In the genomic region with DNA sequence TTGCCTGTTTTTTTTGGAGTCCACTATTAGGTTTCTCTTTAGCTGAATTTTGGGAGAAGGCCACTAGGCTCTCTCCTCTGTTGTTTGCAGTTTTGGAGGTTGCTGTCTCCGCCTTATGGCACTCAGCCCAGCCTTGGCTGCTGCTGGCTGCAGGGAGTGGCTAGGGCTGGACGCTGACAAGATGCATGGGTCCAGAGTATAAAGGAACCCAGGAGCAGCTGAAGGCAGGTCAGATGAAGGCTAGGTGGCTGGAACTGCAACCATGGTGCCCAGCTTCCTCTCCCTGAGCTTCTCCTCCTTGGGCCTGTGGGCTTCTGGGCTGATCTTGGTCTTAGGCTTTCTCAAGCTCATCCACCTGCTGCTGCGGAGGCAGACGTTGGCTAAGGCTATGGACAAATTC, we compare ENCODE assay signal across 16 cellular contexts. TPM values are rescaled to one million over a fixed set of nuclear protein-coding genes. Genes with fewer than 3 reads are reported as not detected.
DNase-seq lines count a peak whose midpoint lies in the region; ATAC-seq, FAIRE-seq and TF ChIP-seq lines count a peak whose summit lies in the region.
"Had no signal": no experiment of that assay in that cellular context is flagged by ENCODE, and none has a peak within 500 bp of the region (broad histone marks: within the 10 kb centered on the region; RNA-seq: fewer than 3 reads in every experiment).

A gene (plus strand): TSS at position 227 of the 400 bp plus-strand sequence. CDS start 36 bp downstream, at position 263.

- FAIRE-seq in H54 (lab: Jason Lieb, UNC), result no peak

- no peak within 1 kb of the TSS for H3K4ac ChIP-seq in mesendoderm (ENCODE audit: low read depth, low read length)

- no peak within 1 kb of the TSS for H3K56ac ChIP-seq in mesendoderm (ENCODE audit: low read length)

- peaks cover 0 to 7% (median 0%) of the 10 kb centered on the region in 4 donors for H3K4me1 ChIP-seq in tibial nerve
- no peaks in the 10 kb centered on the region for H3K4me1 ChIP-seq in mesendoderm (ENCODE audit: control insufficient read depth, low read depth, low read length)
- H3K4me1 ChIP-seq: foreskin keratinocyte had no signal

- no peaks in the 10 kb centered on the region for H3K36me3 ChIP-seq in tibial nerve
- H3K36me3 ChIP-seq in mesendoderm (ENCODE audit: control insufficient read depth, insufficient read depth, low read length), result no peaks in the 10 kb centered on the region

- H3K27ac ChIP-seq in tibial nerve (peak within 1 kb of the TSS; percentile 65 to 94 (median 84)), mesendoderm (ENCODE audit: low read depth, low read length) (no peak within 1 kb of the TSS)
- H3K27ac ChIP-seq: foreskin keratinocyte had no signal

- H3K27me3 ChIP-seq in tibial nerve, result no peaks in the 10 kb centered on the region
- no peaks in the 10 kb centered on the region for H3K27me3 ChIP-seq in mesendoderm (ENCODE audit: insufficient read depth, low read length, poor library complexity)

- DNase-seq in NCI-H2196 treated with DMSO at 0.1 percent for 48 hours (lab: John Stamatoyannopoulos, UW; ENCODE audit: unreplicated experiment), result peak; percentile 25
- DNase-seq in fibroblast of the aortic adventitia (ENCODE audit: low read depth), result peak; percentile 25
- DNase-seq in mucosa of gallbladder (ENCODE audit: low spot score), result peak; percentile 79
- peak; percentile 87 to 88 for DNase-seq in tibial nerve (ENCODE audit: low spot score in 2 of 2)
- DNase-seq in hepatic stellate cell (ENCODE audit: low spot score), result no peak
- DNase-seq in mesendoderm, result no peak
- DNase-seq in H54 (ENCODE audit: insufficient read length, low spot score), result no peak
- DNase-seq: activated B cell treated with CpG ODN at 0.5 μM for 24 hours; activated effector memory CD4-positive, alpha-beta T cell treated with Interleukin-2 at 50 U/mL for 16 hours; COR-L47; foreskin keratinocyte; NCI-H1930; stimulated activated naive CD8-positive, alpha-beta T cell treated with anti-CD3 and anti-CD28 coated beads, Interleukin-15, amount 100 ng/mL, for 72 hours had no signal

- H3K4me3 ChIP-seq in fibroblast of the aortic adventitia (ENCODE audit: low read depth, low read length) (no peak within 1 kb of the TSS), tibial nerve (peak within 1 kb of the TSS; percentile 33 to 56 (median 46)), mesendoderm (ENCODE audit: low read length) (no peak within 1 kb of the TSS)

- H4K8ac ChIP-seq in mesendoderm (ENCODE audit: low read depth, low read length), result no peak within 1 kb of the TSS

- peak in 1 of 2 donors; percentile 96 for TF ChIP-seq EP300 in tibial nerve (IDR thresholded peaks at IDR 0.05)

- no peaks in the 10 kb centered on the region for H3K79me1 ChIP-seq in mesendoderm (ENCODE audit: low read length)

- H3K4me2 ChIP-seq in mesendoderm (ENCODE audit: low read length), result no peak within 1 kb of the TSS

- no peak within 1 kb of the TSS for H2BK5ac ChIP-seq in mesendoderm (ENCODE audit: low read length)

- ATAC-seq in HG03108 (IDR thresholded peaks at IDR 0.05; ENCODE audit: unreplicated experiment), result no peak
- ATAC-seq: foreskin keratinocyte; stimulated activated naive CD8-positive, alpha-beta T cell treated with anti-CD3 and anti-CD28 coated beads, Interleukin-15, amount 100 ng/mL, for 72 hours had no signal

- no peak within 1 kb of the TSS for H4K5ac ChIP-seq in mesendoderm (ENCODE audit: low read length)

- TF ChIP-seq POLR2A in tibial nerve (IDR thresholded peaks at IDR 0.05) (peak; percentile 83 to 93), H54 (IDR thresholded peaks at IDR 0.05; ENCODE audit: low read depth, low read length) (no peak)

- WGBS in tibial nerve, 2 donors, result 53 to 68% methylated on average over 4 of the region's 4 CpGs
- WGBS in mesendoderm (ENCODE audit: extremely low coverage, insufficient coverage, low lambda C conversion rate), result no CpG with 5 or more reads among the region's 4 CpGs

- H2AK5ac ChIP-seq in mesendoderm (ENCODE audit: low read length), result no peak within 1 kb of the TSS

- H3K23ac ChIP-seq in mesendoderm (ENCODE audit: low read length), result no peak within 1 kb of the TSS

- no peak within 1 kb of the TSS for H2BK15ac ChIP-seq in mesendoderm (replicated peaks; ENCODE audit: low read depth)

- H2BK120ac ChIP-seq in mesendoderm (ENCODE audit: low read depth, low read length), result no peak within 1 kb of the TSS

- no peak within 1 kb of the TSS for H3K18ac ChIP-seq in mesendoderm (ENCODE audit: low read length)

- no peaks in the 10 kb centered on the region for H3K9me3 ChIP-seq in tibial nerve

- TF ChIP-seq CTCF in fibroblast of the aortic adventitia (IDR thresholded peaks at IDR 0.05; ENCODE audit: insufficient read depth, low read length), result no peak
- peak in 1 of 5 experiments; percentile 22 for TF ChIP-seq CTCF in tibial nerve (IDR thresholded peaks at IDR 0.05)

- no peaks in the 10 kb centered on the region for H3K79me2 ChIP-seq in mesendoderm (ENCODE audit: control insufficient read depth, insufficient read depth, low read length)

- no peak within 1 kb of the TSS for H3K9ac ChIP-seq in mesendoderm (ENCODE audit: low read length)

RNA-seq across cellular contexts. Expression of the gene that starts here (rescaled TPM):
- total RNA-seq in fibroblast of the aortic adventitia (ENCODE audit: low replicate concordance), result not detected in 2 replicates
- total RNA-seq in mucosa of gallbladder, result 6.7 TPM
- total RNA-seq in tibial nerve, result 1,000 to 10,000 TPM in 2 of 4 donors, 100 to 1,000 TPM in 2; 578 to 1,081 (median 834) TPM
- not detected for polyA plus RNA-seq in mesendoderm (2013, experiment 1 of 2)
- not detected for polyA plus RNA-seq in mesendoderm (2013, experiment 2 of 2)
- total RNA-seq: activated B cell treated with CpG ODN at 0.5 μM for 24 hours, foreskin keratinocyte, G401, mononuclear cell had no signal
- polyA plus RNA-seq: foreskin keratinocyte had no signal

Comparison
In these comparisons a context has a peak if more than half of its experiments do, and no peak if none do; other contexts are left out.
1. RNA of the gene that starts here (total RNA-seq): 578 to 1,081 TPM in tibial nerve; 6.7 TPM in mucosa of gallbladder (single experiment) and not detected in fibroblast of the aortic adventitia; every median in the first group is over 10 times any median in the second.
2. Peak in DNase-seq in fibroblast of the aortic adventitia; RNA of the gene not detected or under 1 TPM.
3. DNase-seq: peak in NCI-H2196 treated with DMSO at 0.1 percent for 48 hours (single experiment), mucosa of gallbladder (single experiment) and tibial nerve (2 of 2); none in hepatic stellate cell (single experiment), mesendoderm (single experiment) and H54 (single experiment).
4. H3K4me3 ChIP-seq: peak in tibial nerve (4 of 4); none in fibroblast of the aortic adventitia (single experiment) and mesendoderm (single experiment).